Comparison of ENCODE assay signal across 9 cellular contexts in the genomic region with DNA sequence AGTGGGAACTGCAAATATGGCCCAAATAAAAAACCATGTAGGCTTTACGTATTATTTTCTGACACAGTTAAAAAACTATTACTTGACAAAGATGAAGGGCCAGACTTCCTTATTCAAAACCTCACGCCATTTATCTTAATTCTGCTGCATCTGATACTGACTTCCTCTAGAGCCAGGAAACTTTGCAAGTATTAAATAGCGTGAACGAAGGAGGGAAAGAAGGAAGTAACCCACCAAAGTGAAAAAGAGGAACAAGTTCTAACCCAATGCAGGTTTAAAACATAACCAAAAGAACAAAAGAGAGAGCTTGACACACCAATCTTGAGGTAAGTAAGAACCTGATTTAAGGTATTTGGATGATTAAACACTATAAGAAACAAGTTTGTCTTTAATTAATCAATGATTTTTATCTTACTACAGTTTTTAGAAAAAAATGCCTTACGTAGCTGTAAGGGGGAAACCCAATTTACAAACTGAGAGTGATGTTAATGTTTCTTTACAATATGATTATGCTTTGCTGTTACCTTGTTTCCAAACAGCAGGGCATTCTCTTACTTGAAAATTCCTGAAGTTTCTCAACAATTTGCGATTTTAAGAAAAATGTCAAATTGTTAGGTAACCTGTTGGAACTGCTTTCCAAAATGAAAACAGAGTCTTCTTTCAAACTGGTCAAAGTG. TPM values are rescaled to one million over a fixed set of nuclear protein-coding genes. Genes with fewer than 3 reads are reported as not detected.
DNase-seq lines count a peak whose midpoint lies in the region; ATAC-seq, FAIRE-seq and TF ChIP-seq lines count a peak whose summit lies in the region.
"Had no signal": no experiment of that assay in that cellular context is flagged by ENCODE, and none has a peak within 500 bp of the region (broad histone marks: within the 10 kb centered on the region; RNA-seq: fewer than 3 reads in every experiment).

A gene (plus strand): TSS at position 220 of the 677 bp plus-strand sequence. CDS start 3,102 bp downstream, outside the sequence.

- no peak for FAIRE-seq in D721Med (lab: Jason Lieb, UNC)

- ATAC-seq in GM18499 (IDR thresholded peaks at IDR 0.05; ENCODE audit: insufficient read depth, unreplicated experiment): peak; percentile 69
- peak; percentile 93 for ATAC-seq in GM21786 (IDR thresholded peaks at IDR 0.05; ENCODE audit: unreplicated experiment)
- peak; percentile 76 for ATAC-seq in HG03575 (IDR thresholded peaks at IDR 0.05; ENCODE audit: extremely low read depth, insufficient number of reproducible peaks, low FRiP score, unreplicated experiment)
- peak; percentile 20 for ATAC-seq in esophagus mucosa

- H3K4me1 ChIP-seq in breast epithelium: no peaks in the 10 kb centered on the region
- H3K4me1 ChIP-seq: adrenal gland had no signal

- H3K4me1 Mint-ChIP-seq in T-helper 2 cell treated with Interferon-gamma antibody and Interleukin-4, amounts not matched to agents 5 μg/mL and 100 μg/mL, for 36 hours (ENCODE audit: low read depth): no peaks in the 10 kb centered on the region

- no peak within 1 kb of the TSS for H3K27ac Mint-ChIP-seq in T-helper 2 cell treated with Interferon-gamma antibody and Interleukin-4, amounts not matched to agents 5 μg/mL and 100 μg/mL, for 36 hours

- no peak for TF ChIP-seq CTCF in breast epithelium (IDR thresholded peaks at IDR 0.05)
- no peak for TF ChIP-seq CTCF in D721Med (IDR thresholded peaks at IDR 0.05; ENCODE audit: insufficient read depth, missing control alignments)

- no peaks in the 10 kb centered on the region for H3K36me3 Mint-ChIP-seq in T-helper 2 cell treated with Interferon-gamma antibody and Interleukin-4, amounts not matched to agents 5 μg/mL and 100 μg/mL, for 36 hours (ENCODE audit: low read depth)

- TF ChIP-seq POLR2A in breast epithelium (IDR thresholded peaks at IDR 0.05): no peak

- H3K4me3 Mint-ChIP-seq in T-helper 2 cell treated with Interferon-gamma antibody and Interleukin-4, amounts not matched to agents 5 μg/mL and 100 μg/mL, for 36 hours: no peak within 1 kb of the TSS

- no peak for DNase-seq in T-helper 2 cell treated with Interferon-gamma antibody and Interleukin-4, amounts not matched to agents 5 μg/mL and 100 μg/mL, for 36 hours (ENCODE audit: low spot score)
- DNase-seq in breast epithelium (ENCODE audit: low spot score in 2 of 2) (no peak), DMS79 (lab: John Stamatoyannopoulos, UW) (no peak), D721Med (ENCODE audit: insufficient read length, low spot score) (no peak)
- DNase-seq: adrenal gland had no signal

- intact Hi-C loops in breast epithelium (cut with DNase I; ENCODE audit: low total_unique reads): no loop called here

- H3K36me3 ChIP-seq in breast epithelium: no peaks in the 10 kb centered on the region
- H3K36me3 ChIP-seq: adrenal gland had no signal

- H3K4me3 ChIP-seq in breast epithelium: no peak within 1 kb of the TSS
- H3K4me3 ChIP-seq: adrenal gland had no signal

- H3K9me3 ChIP-seq in breast epithelium: no peaks in the 10 kb centered on the region
- H3K9me3 ChIP-seq: adrenal gland had no signal

- no peak within 1 kb of the TSS for H3K27ac ChIP-seq in breast epithelium
- H3K27ac ChIP-seq: adrenal gland had no signal

- peaks cover 12% of the 10 kb centered on the region for H3K27me3 Mint-ChIP-seq in T-helper 2 cell treated with Interferon-gamma antibody and Interleukin-4, amounts not matched to agents 5 μg/mL and 100 μg/mL, for 36 hours (ENCODE audit: low read depth)

- H3K9me3 Mint-ChIP-seq in T-helper 2 cell treated with Interferon-gamma antibody and Interleukin-4, amounts not matched to agents 5 μg/mL and 100 μg/mL, for 36 hours: no peaks in the 10 kb centered on the region

- no peaks in the 10 kb centered on the region for H3K27me3 ChIP-seq in breast epithelium
- H3K27me3 ChIP-seq: adrenal gland had no signal

RNA-seq across cellular contexts. Expression of the gene that starts here (rescaled TPM):
- total RNA-seq in esophagus mucosa (0.40 TPM), breast epithelium (1 to 10 TPM; 1.2 to 3.8 (median 1.3) TPM)

Comparison
In these comparisons a context has a peak if more than half of its experiments do, and no peak if none do; other contexts are left out.
1. Peak in ATAC-seq in esophagus mucosa; RNA of the gene not detected or under 1 TPM.
2. ATAC-seq: peak in every context shown above with its lines; median percentile 93 in GM21786; 76 in HG03575; 69 in GM18499; 20 in esophagus mucosa.